In genomic region chr4:42995343-42995944, GRCh38 we compare ENCODE assay signal across 9 cellular contexts.
DNase-seq lines count a peak whose midpoint lies in the region; ATAC-seq, FAIRE-seq and TF ChIP-seq lines count a peak whose summit lies in the region.
"Had no signal": no experiment of that assay in that cellular context is flagged by ENCODE, and none has a peak within 500 bp of the region (broad histone marks: within the 10 kb centered on the region; RNA-seq: fewer than 3 reads in every experiment).

No MANE protein-coding gene starts in this region.

- H3K79me2 ChIP-seq in GM23338 (replicated peaks; ENCODE audit: insufficient read depth), result no peaks in the 10 kb centered on the region

- H3K9me3 Mint-ChIP-seq in GM23338, result peaks cover 3% of the 10 kb centered on the region; the same call in 2 of the 3 replicates

- ATAC-seq in GM23338 (peak; percentile 51; the same call in 2 of the 3 replicates), aorta (ENCODE audit: low FRiP score) (no peak)

- 0 out of 2 replicates have a peak, but pooled peaks cover 4% of the 10 kb centered on the region for H3K9me2 ChIP-seq in GM23338 (ENCODE audit: insufficient read depth)

- WGBS in aorta, 2 donors, result 32 to 33% methylated on average over 6 of the region's 6 CpGs

- H3K36me3 ChIP-seq in GM23338 (ENCODE audit: insufficient read depth) (no peaks in the 10 kb centered on the region; the same call in 1 of the 2 replicates), WERI-Rb-1 (no peaks in the 10 kb centered on the region), kidney (ENCODE audit: control insufficient read depth in 1 of 2, insufficient read depth in 2 of 2, low read length in 2 of 2) (no peaks in the 10 kb centered on the region), aorta (ENCODE audit: control insufficient read depth in 1 of 2, insufficient read depth in 2 of 2, low read length in 1 of 2) (no peaks in the 10 kb centered on the region)

- H3K4me1 ChIP-seq in GM23338 (ENCODE audit: insufficient read depth), result no peaks in the 10 kb centered on the region
- H3K4me1 ChIP-seq in kidney (ENCODE audit: control insufficient read depth in 1 of 2, insufficient read depth in 1 of 2, low read depth in 1 of 2, low read length in 2 of 2), result no peaks in the 10 kb centered on the region
- H3K4me1 ChIP-seq in aorta (ENCODE audit: control insufficient read depth in 1 of 2, insufficient read depth in 2 of 2, low read length in 2 of 2), result no peaks in the 10 kb centered on the region

- DNase-seq in NCI-H510A treated with DMSO at 0.1 percent for 48 hours (lab: John Stamatoyannopoulos, UW) (peak; percentile 42), NCI-H510A (lab: John Stamatoyannopoulos, UW) (no peak), GM23338 (ENCODE audit: low spot score) (peak; percentile 70), LNCaP clone FGC (ENCODE audit: low read depth) (peak; percentile 18), WERI-Rb-1 (peak; percentile 14), kidney (no peak), aorta (no peak)
- DNase-seq in stimulated activated CD4-positive, alpha-beta T cell treated with anti-CD3 and anti-CD28 coated beads, Interleukin-15, amount 100 ng/mL, for 24 hours, result no peak

- H4K20me1 ChIP-seq in GM23338 (replicated peaks; ENCODE audit: insufficient read depth), result no peaks in the 10 kb centered on the region

- no peak overlapping the region for H3K4me3 ChIP-seq in GM23338
- no peak overlapping the region for H3K4me3 ChIP-seq in LNCaP clone FGC (ENCODE audit: low read depth, low read length)
- no peak overlapping the region for H3K4me3 ChIP-seq in WERI-Rb-1 (ENCODE audit: low read depth, low read length)
- peak overlapping the region in 1 of 2 donors; percentile 3 for H3K4me3 ChIP-seq in kidney (ENCODE audit: low read length in 2 of 2)
- no peak overlapping the region for H3K4me3 ChIP-seq in aorta (ENCODE audit: low read length in 2 of 2)

- H3F3A ChIP-seq in GM23338 (replicated peaks; ENCODE audit: low read depth), result no peaks in the 10 kb centered on the region

- no peak overlapping the region for H3K4me3 Mint-ChIP-seq in GM23338
- H3K4me3 Mint-ChIP-seq: activated naive CD8-positive, alpha-beta T cell had no signal

- peaks cover 2% of the 10 kb centered on the region; the same call in 1 of the 3 replicates for H3K4me1 Mint-ChIP-seq in GM23338

- H2AFZ ChIP-seq in GM23338, result peak overlapping the region; percentile 1; the same call in 1 of the 2 replicates

- intact Hi-C loops in kidney (cut with DNase I) (no loop called here), aorta (cut with DNase I) (loop anchor here (10.0 kb wide), 3 partner anchors 119 to 1629 kb away; no protein-coding TSS in a partner anchor)

- no peak overlapping the region for H3K9ac ChIP-seq in kidney (ENCODE audit: low read length in 2 of 2)

- TF ChIP-seq CTCF in GM23338 (conservative IDR thresholded peaks at IDR 0.05; ENCODE audit: low read depth in 2 of 2), result peak; percentile 86 to 90
- peak; percentile 91 for TF ChIP-seq CTCF in LNCaP clone FGC (IDR thresholded peaks at IDR 0.05; ENCODE audit: control insufficient read depth, extremely low read depth, insufficient read depth)
- peak; percentile 69 for TF ChIP-seq CTCF in WERI-Rb-1 (IDR thresholded peaks at IDR 0.05; ENCODE audit: low read depth, low read length)
- TF ChIP-seq CTCF in kidney (IDR thresholded peaks at IDR 0.05; ENCODE audit: borderline replicate concordance, extremely low read depth, insufficient read depth), result peak; percentile 64

- H3K27ac Mint-ChIP-seq in GM23338, result no peak overlapping the region
- H3K27ac Mint-ChIP-seq: activated naive CD8-positive, alpha-beta T cell had no signal

- H3K27ac ChIP-seq in GM23338 (ENCODE audit: low read depth) (no peak overlapping the region), WERI-Rb-1 (no peak overlapping the region), kidney (ENCODE audit: low read depth in 2 of 2, low read length in 2 of 2) (no peak overlapping the region), aorta (ENCODE audit: low read depth in 1 of 2, low read length in 2 of 2) (no peak overlapping the region)

- FAIRE-seq in kidney (lab: Jason Lieb, UNC), result no peak

- no peaks in the 10 kb centered on the region for H3K27me3 Mint-ChIP-seq in GM23338 (ENCODE audit: insufficient read depth, low read depth, poor library complexity)
- H3K27me3 Mint-ChIP-seq: activated naive CD8-positive, alpha-beta T cell had no signal

- H3K9me3 ChIP-seq in WERI-Rb-1 (ENCODE audit: severe bottlenecking), result no peaks in the 10 kb centered on the region
- H3K9me3 ChIP-seq in kidney (ENCODE audit: control insufficient read depth in 1 of 2, low read length in 2 of 2), result no peaks in the 10 kb centered on the region
- H3K9me3 ChIP-seq in aorta (ENCODE audit: control insufficient read depth, low read length), result no peaks in the 10 kb centered on the region

- no peaks in the 10 kb centered on the region for H3K27me3 ChIP-seq in GM23338 (ENCODE audit: insufficient read depth)
- H3K27me3 ChIP-seq in WERI-Rb-1 (ENCODE audit: insufficient read depth, low read depth, severe bottlenecking), result no peaks in the 10 kb centered on the region
- no peaks in the 10 kb centered on the region for H3K27me3 ChIP-seq in aorta (ENCODE audit: control insufficient read depth in 1 of 2, insufficient read depth in 2 of 2, low read length in 1 of 2)

- H3K4me2 ChIP-seq in GM23338, result no peak overlapping the region

- no peaks in the 10 kb centered on the region; the same call in 2 of the 3 replicates for H3K36me3 Mint-ChIP-seq in GM23338 (ENCODE audit: low read depth)
- H3K36me3 Mint-ChIP-seq: activated naive CD8-positive, alpha-beta T cell had no signal

TF ChIP-seq in GM23338, 12 proteins besides CTCF, POLR2A, EP300 and RAD21:
- no peak for TF ChIP-seq NANOG (IDR thresholded peaks at IDR 0.05; ENCODE audit: borderline replicate concordance)

Comparison
In these comparisons a context has a peak if more than half of its experiments do, and no peak if none do; other contexts are left out.
1. DNase-seq: peak in NCI-H510A treated with DMSO at 0.1 percent for 48 hours (single experiment), GM23338 (single experiment), LNCaP clone FGC (single experiment) and WERI-Rb-1 (single experiment); none in NCI-H510A (single experiment), kidney (single experiment), stimulated activated CD4-positive, alpha-beta T cell treated with anti-CD3 and anti-CD28 coated beads, Interleukin-15, amount 100 ng/mL, for 24 hours (single experiment) and aorta (0 of 2).
2. Peak in every context shown above with its lines, with median percentiles within 50 percentile points of each other: CTCF ChIP-seq.